10 cellular contexts compared by ENCODE assay signal in genomic region chr2:55923978-55924325, GRCh38. TPM values are rescaled to one million over a fixed set of nuclear protein-coding genes. Genes with fewer than 3 reads are reported as not detected.
DNase-seq lines count a peak whose midpoint lies in the region; ATAC-seq and TF ChIP-seq lines count a peak whose summit lies in the region.
"Had no signal": no experiment of that assay in that cellular context is flagged by ENCODE, and none has a peak within 500 bp of the region (broad histone marks: within the 10 kb centered on the region; RNA-seq: fewer than 3 reads in every experiment).

No MANE protein-coding gene starts in this region.

- TF ChIP-seq CTCF in choroid plexus epithelial cell (conservative IDR thresholded peaks at IDR 0.05; ENCODE audit: low read depth, low read length): no peak

- ATAC-seq in HG03432 (IDR thresholded peaks at IDR 0.05; ENCODE audit: unreplicated experiment) (peak; percentile 4), GM19035 (IDR thresholded peaks at IDR 0.05; ENCODE audit: unreplicated experiment) (no peak)

- no peaks in the 10 kb centered on the region for H3K9me3 ChIP-seq in iPS-20b (ENCODE audit: insufficient read depth, low read depth, low read length)
- H3K9me3 ChIP-seq in skeletal muscle tissue (ENCODE audit: control insufficient read depth in 3 of 3, low read length in 3 of 3): no peaks in the 10 kb centered on the region

- DNase-seq in choroid plexus epithelial cell (ENCODE audit: low read depth): no peak
- DNase-seq in dermis blood vessel endothelial cell: no peak
- DNase-seq in retina: no peak
- no peak for DNase-seq in AG20443 (ENCODE audit: low spot score)
- DNase-seq: activated effector memory CD4-positive, alpha-beta T cell treated with anti-CD3 and anti-CD28 coated beads, Interleukin-2, amount 50 U/mL, for 16 hours; T-helper 9 cell had no signal

- H3K4me1 ChIP-seq in iPS-20b (ENCODE audit: insufficient read depth, low read length) (peaks cover 12% of the 10 kb centered on the region), skeletal muscle tissue (ENCODE audit: control insufficient read depth in 3 of 3, insufficient read depth in 3 of 3, low read length in 3 of 3) (peaks cover 3 to 13% (median 5%) of the 10 kb centered on the region in 3 donors)

- H3K27ac ChIP-seq in iPS-20b (ENCODE audit: low read length): no peak overlapping the region
- no peak overlapping the region for H3K27ac ChIP-seq in skeletal muscle tissue (ENCODE audit: low read depth, low read length)

- H3K36me3 ChIP-seq in iPS-20b (ENCODE audit: insufficient read depth, low read depth, low read length): no peaks in the 10 kb centered on the region
- H3K36me3 ChIP-seq in skeletal muscle tissue (ENCODE audit: control insufficient read depth in 3 of 3, insufficient read depth in 3 of 3, low read length in 3 of 3): no peaks in the 10 kb centered on the region

- H3K9ac ChIP-seq in iPS-20b (ENCODE audit: low read depth, low read length) (no peak overlapping the region), skeletal muscle tissue (ENCODE audit: low read depth in 1 of 3, low read length in 3 of 3) (no peak overlapping the region)

- H3K27me3 ChIP-seq in iPS-20b (ENCODE audit: insufficient read depth, low read length): peaks cover 66% of the 10 kb centered on the region
- H3K27me3 ChIP-seq in skeletal muscle tissue (ENCODE audit: control insufficient read depth in 3 of 3, insufficient read depth in 3 of 3, low read length in 3 of 3): peaks cover 21 to 34% (median 26%) of the 10 kb centered on the region in 3 donors

- H3K4me3 ChIP-seq in choroid plexus epithelial cell (ENCODE audit: low read depth, low read length): peak overlapping the region; percentile 91
- peak overlapping the region; percentile 79 for H3K4me3 ChIP-seq in iPS-20b (ENCODE audit: low read length)
- H3K4me3 ChIP-seq in skeletal muscle tissue (ENCODE audit: low read length in 3 of 3): peak overlapping the region; percentile 42 to 62 (median 60)

RNA-seq across cellular contexts. Expression of gene EFEMP1, which starts 0.4 kb away (rescaled TPM):
- 18.3 TPM for total RNA-seq in skeletal muscle tissue
- 10,451 and 12,229 TPM in 2 replicates for total RNA-seq in dermis blood vessel endothelial cell

Comparison
In these comparisons a context has a peak if more than half of its experiments do, and no peak if none do; other contexts are left out.
1. RNA of gene EFEMP1, which starts 0.4 kb away (total RNA-seq): 10,451 to 12,229 TPM in dermis blood vessel endothelial cell; 18.3 TPM in skeletal muscle tissue (single experiment); every median in the first group is over 100 times any median in the second.
2. Peak in every context shown above with its lines, with median percentiles within 50 percentile points of each other: H3K4me3 ChIP-seq.